ENCODE assay signal across 8 cellular contexts in genomic region chr12:112012775-112013600, GRCh38. TPM values are rescaled to one million over a fixed set of nuclear protein-coding genes. Genes with fewer than 3 reads are reported as not detected.
A peak's percentile ranks its signal among the peaks of the same experiment; 100 is the strongest.
DNase-seq lines count a peak whose midpoint lies in the region; ATAC-seq and TF ChIP-seq lines count a peak whose summit lies in the region.

Gene ERP29 (plus strand): TSS chr12:112013426. CDS start chr12:112013466, 40 bp downstream.
Gene TMEM116 (minus strand): TSS chr12:112013165. CDS start chr12:112005270, 7,895 bp downstream.

- H3K23ac ChIP-seq in mesendoderm (ENCODE audit: low read length) = peak within 1 kb of the TSS; percentile 95

- peaks cover 18% of the 10 kb centered on the region for H3K79me1 ChIP-seq in mesendoderm (ENCODE audit: low read length)

- peak within 1 kb of the TSS; percentile 100 for H3K56ac ChIP-seq in mesendoderm (ENCODE audit: low read length)

- H3K4me1 ChIP-seq in mesendoderm (ENCODE audit: control insufficient read depth, low read depth, low read length) = peaks cover 2% of the 10 kb centered on the region

- H2BK120ac ChIP-seq in mesendoderm (ENCODE audit: low read depth, low read length) = no peak within 1 kb of the TSS

- peak within 1 kb of the TSS; percentile 96 for H3K4me3 ChIP-seq in mesendoderm (ENCODE audit: low read length)

- H3K27me3 Mint-ChIP-seq in effector memory CD8-positive, alpha-beta T cell = no peaks in the 10 kb centered on the region

- no peaks in the 10 kb centered on the region for H3K9me3 Mint-ChIP-seq in effector memory CD8-positive, alpha-beta T cell

- peak within 1 kb of the TSS; percentile 65 for H3K18ac ChIP-seq in mesendoderm (ENCODE audit: low read length)

- peak within 1 kb of the TSS; percentile 83 to 91 for H3K4me3 Mint-ChIP-seq in effector memory CD8-positive, alpha-beta T cell

- no peak within 1 kb of the TSS for H4K8ac ChIP-seq in mesendoderm (ENCODE audit: low read depth, low read length)

- no peak within 1 kb of the TSS for H2AK5ac ChIP-seq in mesendoderm (ENCODE audit: low read length)

- peak; percentile 15 for TF ChIP-seq CTCF in GM20000 (IDR thresholded peaks at IDR 0.05; ENCODE audit: extremely low read depth, missing control alignments)

- peak within 1 kb of the TSS; percentile 95 for H4K5ac ChIP-seq in mesendoderm (ENCODE audit: low read length)

- peak within 1 kb of the TSS; percentile 97 for H3K4me2 ChIP-seq in mesendoderm (ENCODE audit: low read length)

- H2BK5ac ChIP-seq in mesendoderm (ENCODE audit: low read length) = peak within 1 kb of the TSS; percentile 93

- no CpG with 5 or more reads among the region's 67 CpGs for whole genome bisulfite sequencing in mesendoderm (ENCODE audit: extremely low coverage, insufficient coverage, low lambda C conversion rate)

- DNase-seq in COR-L47 (lab: John Stamatoyannopoulos, UW) (peak; percentile 99), GM20000 (ENCODE audit: low spot score) (peak; percentile 99), HT1080 (ENCODE audit: low read depth) (peak; percentile 97), NOMO-1 (lab: John Stamatoyannopoulos, UW; ENCODE audit: unreplicated experiment in 2 of 2) (peak; percentile 97), mesendoderm (peak; percentile 99)
- peak; percentile 100 for DNase-seq in activated CD8-positive, alpha-beta memory T cell treated with anti-CD3 and anti-CD28 coated beads for 4 hours (ENCODE audit: low read depth in 2 of 2)
- DNase-seq in effector memory CD8-positive, alpha-beta T cell = peak; percentile 98 to 99 (median 99)
- DNase-seq in stimulated activated CD8-positive, alpha-beta memory T cell treated with anti-CD3 and anti-CD28 coated beads, Interleukin-15, amount 100 ng/mL, for 1 hour (ENCODE audit: low read depth) = peak; percentile 100

- H3K27ac Mint-ChIP-seq in effector memory CD8-positive, alpha-beta T cell = peak within 1 kb of the TSS; percentile 95 to 98

- H3K36me3 Mint-ChIP-seq in effector memory CD8-positive, alpha-beta T cell (ENCODE audit: insufficient read depth) = peaks cover 52% of the 10 kb centered on the region

- no peak within 1 kb of the TSS for H2BK15ac ChIP-seq in mesendoderm (replicated peaks; ENCODE audit: low read depth)

- ATAC-seq in effector memory CD8-positive, alpha-beta T cell (replicated peaks) = peak; percentile 84

- no peaks in the 10 kb centered on the region for H3K36me3 ChIP-seq in mesendoderm (ENCODE audit: control insufficient read depth, insufficient read depth, low read length)

- H3K4ac ChIP-seq in mesendoderm (ENCODE audit: low read depth, low read length) = peak within 1 kb of the TSS; percentile 93

- peaks cover 41 to 54% of the 10 kb centered on the region in 2 donors for H3K4me1 Mint-ChIP-seq in effector memory CD8-positive, alpha-beta T cell (ENCODE audit: low read depth in 2 of 2)

- peaks cover 36% of the 10 kb centered on the region for H3K79me2 ChIP-seq in mesendoderm (ENCODE audit: control insufficient read depth, insufficient read depth, low read length)

- H3K27ac ChIP-seq in mesendoderm (ENCODE audit: low read depth, low read length) = peak within 1 kb of the TSS; percentile 92

- peak within 1 kb of the TSS; percentile 99 for H3K9ac ChIP-seq in mesendoderm (ENCODE audit: low read length)

- H3K27me3 ChIP-seq in mesendoderm (ENCODE audit: insufficient read depth, low read length, poor library complexity) = no peaks in the 10 kb centered on the region

RNA-seq across cellular contexts. Expression of gene ERP29, which starts in this region (rescaled TPM):
- total RNA-seq in HT1080 (2014; rRNA removed; shearing (Covaris generic)) = 109 and 120 TPM in 2 replicates
- 181 and 197 TPM in 2 replicates for polyA plus RNA-seq in HT1080 (2015; cell fraction: cytosol; rRNA removed)
- 173 and 176 TPM in 2 replicates for polyA plus RNA-seq in HT1080 (2015; cell fraction: nucleus; rRNA removed)
- 115 TPM for polyA plus RNA-seq in mesendoderm (2013, experiment 1 of 2)
- polyA plus RNA-seq in mesendoderm (2013, experiment 2 of 2) = 111 TPM

RNA-seq across cellular contexts. Expression of gene TMEM116, which starts in this region (rescaled TPM):
- 4.7 and 6.2 TPM in 2 replicates for total RNA-seq in HT1080 (2014; rRNA removed; shearing (Covaris generic))
- 10.0 and 12.7 TPM in 2 replicates for polyA plus RNA-seq in HT1080 (2015; cell fraction: cytosol; rRNA removed)
- polyA plus RNA-seq in HT1080 (2015; cell fraction: nucleus; rRNA removed) = 8.7 and 11.7 TPM in 2 replicates
- 5.4 TPM for polyA plus RNA-seq in mesendoderm (2013, experiment 1 of 2)
- polyA plus RNA-seq in mesendoderm (2013, experiment 2 of 2) = 5.1 TPM

Comparison
In these comparisons a context has a peak if more than half of its experiments do, and no peak if none do; other contexts are left out.
1. Peak in every context shown above with its lines: DNase-seq, ATAC-seq, H3K4me3 ChIP-seq and H3K27ac ChIP-seq.